In the genomic region with DNA sequence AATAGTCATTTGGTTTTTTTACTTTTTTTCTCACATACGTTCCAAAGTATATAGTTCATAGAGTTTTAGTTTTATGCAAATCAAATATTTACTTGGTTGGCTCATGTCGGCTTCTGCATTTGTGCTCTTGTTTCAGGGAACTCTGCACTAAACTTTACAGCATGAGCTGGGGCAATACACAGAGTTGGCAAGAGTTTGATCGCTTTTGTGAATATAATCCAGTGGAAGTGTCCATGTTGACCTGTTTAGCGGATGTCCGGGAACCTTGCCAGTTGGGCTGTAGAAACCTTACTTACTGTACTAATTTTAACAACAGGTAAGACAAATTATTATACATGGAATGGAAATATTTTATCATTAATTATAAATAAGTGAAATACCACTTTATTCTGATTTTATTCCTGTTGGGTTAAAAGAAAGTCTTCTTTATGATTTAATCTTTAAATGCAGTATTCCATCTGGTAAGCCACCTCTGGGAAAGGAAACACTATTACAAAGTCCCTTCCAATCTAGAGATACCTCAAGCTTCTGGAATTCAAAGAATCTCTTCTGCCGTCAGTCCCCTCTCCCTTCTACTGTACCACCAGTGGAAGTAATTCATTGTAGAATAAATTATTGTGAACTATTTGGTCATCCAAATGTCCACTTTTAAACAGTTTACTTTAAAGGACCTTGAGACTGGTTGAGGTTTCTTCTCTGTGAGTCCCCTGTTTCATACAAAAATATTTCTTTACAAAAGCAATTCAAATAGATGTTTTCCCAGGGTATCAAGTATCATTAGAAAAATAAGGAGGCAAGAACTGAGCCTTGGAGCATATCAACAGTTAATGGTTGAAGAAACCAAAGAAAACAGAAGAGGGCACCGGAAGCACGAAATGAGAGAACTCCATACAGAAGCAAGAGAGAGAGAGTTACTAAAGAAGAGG, we compare ENCODE assay signal across 9 cellular contexts. TPM values are rescaled to one million over a fixed set of nuclear protein-coding genes. Genes with fewer than 3 reads are reported as not detected.
A peak's percentile ranks its signal among the peaks of the same experiment; 100 is the strongest.
DNase-seq lines count a peak whose midpoint lies in the region; ATAC-seq, FAIRE-seq and TF ChIP-seq lines count a peak whose summit lies in the region.
"Had no signal": no experiment of that assay in that cellular context is flagged by ENCODE, and none has a peak within 500 bp of the region (broad histone marks: within the 10 kb centered on the region; RNA-seq: fewer than 3 reads in every experiment).

No MANE protein-coding gene starts in this region.

- no peak overlapping the region for H3K4me3 ChIP-seq in cardiac muscle cell

- peak overlapping the region; percentile 60 for H3K27ac ChIP-seq in cardiac muscle cell

- no peaks in the 10 kb centered on the region for H3K27me3 ChIP-seq in cardiac muscle cell

- H3K36me3 Mint-ChIP-seq in activated T-helper 2 cell treated with anti-CD3 and anti-CD28 coated beads, Interferon-gamma antibody, Interleukin-2, Interleukin-4, amounts not matched to agents 10 μg/mL and 5 μg/mL and 100 μg/mL, durations not matched to agents 14 hours and 24 hours and 36 hours (ENCODE audit: low read depth): peaks cover 14% of the 10 kb centered on the region

- peak overlapping the region; percentile 26 for H3K4me3 Mint-ChIP-seq in activated T-helper 2 cell treated with anti-CD3 and anti-CD28 coated beads, Interferon-gamma antibody, Interleukin-2, Interleukin-4, amounts not matched to agents 10 μg/mL and 5 μg/mL and 100 μg/mL, durations not matched to agents 14 hours and 24 hours and 36 hours (ENCODE audit: low read depth)

- peak; percentile 73 for FAIRE-seq in islet of Langerhans (lab: Jason Lieb, UNC)
- no peak for FAIRE-seq in urothelium cell line (lab: Jason Lieb, UNC)

- H3K4me1 ChIP-seq in cardiac muscle cell (ENCODE audit: low read depth): peaks cover 7% of the 10 kb centered on the region

- H3K9me3 ChIP-seq in cardiac muscle cell (ENCODE audit: low read depth): no peaks in the 10 kb centered on the region

- H3K27ac Mint-ChIP-seq in activated T-helper 2 cell treated with anti-CD3 and anti-CD28 coated beads, Interferon-gamma antibody, Interleukin-2, Interleukin-4, amounts not matched to agents 10 μg/mL and 5 μg/mL and 100 μg/mL, durations not matched to agents 14 hours and 24 hours and 36 hours: peak overlapping the region; percentile 57

- H3K36me3 ChIP-seq in cardiac muscle cell: no peaks in the 10 kb centered on the region

- DNase-seq in cardiac muscle cell (ENCODE audit: low read depth in 1 of 2, low spot score in 1 of 2) (peak; percentile 25 to 73), cardiac septum (ENCODE audit: low spot score) (no peak), urothelium cell line (ENCODE audit: low spot score) (peak; percentile 51), SW480 (ENCODE audit: low spot score) (no peak)
- DNase-seq in activated T-helper 2 cell treated with anti-CD3 and anti-CD28 coated beads, Interferon-gamma antibody, Interleukin-2, Interleukin-4, amounts not matched to agents 10 μg/mL and 5 μg/mL and 100 μg/mL, durations not matched to agents 14 hours and 24 hours and 36 hours (ENCODE audit: low spot score): no peak
- DNase-seq: cortex of kidney had no signal

- peaks cover 16% of the 10 kb centered on the region for H3K9me3 Mint-ChIP-seq in activated T-helper 2 cell treated with anti-CD3 and anti-CD28 coated beads, Interferon-gamma antibody, Interleukin-2, Interleukin-4, amounts not matched to agents 10 μg/mL and 5 μg/mL and 100 μg/mL, durations not matched to agents 14 hours and 24 hours and 36 hours

- ATAC-seq in HG03354 (IDR thresholded peaks at IDR 0.05; ENCODE audit: poor library complexity, severe bottlenecking, unreplicated experiment) (no peak), GM18502 (IDR thresholded peaks at IDR 0.05; ENCODE audit: poor library complexity, unreplicated experiment) (no peak)

- no peak for TF ChIP-seq CTCF in cardiac muscle cell (IDR thresholded peaks at IDR 0.05; ENCODE audit: low read depth, low read length)

- intact Hi-C loops in cardiac septum (cut with DNase I): no loop called here
- intact Hi-C loops in activated T-helper 2 cell treated with anti-CD3 and anti-CD28 coated beads, Interferon-gamma antibody, Interleukin-2, Interleukin-4, amounts not matched to agents 10 μg/mL and 5 μg/mL and 100 μg/mL, durations not matched to agents 14 hours and 24 hours and 36 hours (cut with micrococcal nuclease): no loop called here

- no peaks in the 10 kb centered on the region for H3K27me3 Mint-ChIP-seq in activated T-helper 2 cell treated with anti-CD3 and anti-CD28 coated beads, Interferon-gamma antibody, Interleukin-2, Interleukin-4, amounts not matched to agents 10 μg/mL and 5 μg/mL and 100 μg/mL, durations not matched to agents 14 hours and 24 hours and 36 hours (ENCODE audit: low read depth)

- peaks cover 18% of the 10 kb centered on the region for H3K4me1 Mint-ChIP-seq in activated T-helper 2 cell treated with anti-CD3 and anti-CD28 coated beads, Interferon-gamma antibody, Interleukin-2, Interleukin-4, amounts not matched to agents 10 μg/mL and 5 μg/mL and 100 μg/mL, durations not matched to agents 14 hours and 24 hours and 36 hours (ENCODE audit: low read depth)

RNA-seq across cellular contexts. Expression of a gene that starts 45.2 kb away (rescaled TPM):
- total RNA-seq in cardiac muscle cell: 3.2 and 8.6 TPM in 2 replicates
- 9.2 and 15.1 TPM in 2 replicates for polyA plus RNA-seq in cardiac muscle cell
- total RNA-seq in cardiac septum: 6.6 TPM
- 28.8 and 30.1 TPM in 2 replicates for total RNA-seq in activated T-helper 2 cell treated with anti-CD3 and anti-CD28 coated beads, Interferon-gamma antibody, Interleukin-2, Interleukin-4, amounts not matched to agents 10 μg/mL and 5 μg/mL and 100 μg/mL, durations not matched to agents 14 hours and 24 hours and 36 hours

RNA-seq across cellular contexts. Expression of a gene that starts 54.6 kb away (rescaled TPM):
- 6.4 and 8.5 TPM in 2 replicates for total RNA-seq in cardiac muscle cell
- 11.1 and 15.3 TPM in 2 replicates for polyA plus RNA-seq in cardiac muscle cell
- total RNA-seq in cardiac septum: 5.8 TPM
- total RNA-seq in activated T-helper 2 cell treated with anti-CD3 and anti-CD28 coated beads, Interferon-gamma antibody, Interleukin-2, Interleukin-4, amounts not matched to agents 10 μg/mL and 5 μg/mL and 100 μg/mL, durations not matched to agents 14 hours and 24 hours and 36 hours: 5.3 and 5.9 TPM in 2 replicates

Comparison
In these comparisons a context has a peak if more than half of its experiments do, and no peak if none do; other contexts are left out.
1. DNase-seq: peak in cardiac muscle cell (2 of 2) and urothelium cell line (single experiment); none in cardiac septum (single experiment), activated T-helper 2 cell treated with anti-CD3 and anti-CD28 coated beads, Interferon-gamma antibody, Interleukin-2, Interleukin-4, amounts not matched to agents 10 μg/mL and 5 μg/mL and 100 μg/mL, durations not matched to agents 14 hours and 24 hours and 36 hours (single experiment) and SW480 (single experiment).